Comparison of ENCODE assay signal across 8 cellular contexts in genomic region chr17:82096709-82097186, GRCh38. TPM values are rescaled to one million over a fixed set of nuclear protein-coding genes. Genes with fewer than 3 reads are reported as not detected.
DNase-seq lines count a peak whose midpoint lies in the region; ATAC-seq and TF ChIP-seq lines count a peak whose summit lies in the region.

No MANE protein-coding gene starts in this region.

- H3K9me3 Mint-ChIP-seq in MCF 10A (ENCODE audit: unreplicated experiment) (no peaks in the 10 kb centered on the region), memory B cell (no peaks in the 10 kb centered on the region)

- no peak for TF ChIP-seq POLR2A in heart left ventricle (IDR thresholded peaks at IDR 0.05)

- H3K36me3 ChIP-seq in heart left ventricle, result peaks cover 0 to 44% (median 30%) of the 10 kb centered on the region in 9 donors
- no peaks in the 10 kb centered on the region for H3K36me3 ChIP-seq in urinary bladder (ENCODE audit: insufficient read depth)

- TF ChIP-seq CTCF in heart left ventricle (IDR thresholded peaks at IDR 0.05) (no peak), MCF 10A (IDR thresholded peaks at IDR 0.05; ENCODE audit: unreplicated experiment) (no peak)

- POLR2A ChIA-PET in MCF 10A (lab: Yijun Ruan, JAX), result interaction anchor here (0.6 to 3.2 kb wide), 10 partner anchors 10 to 201 kb away, joined by 3 to 39 read pairs (median 6); partner anchors contain the start of genes DCXR, DUS1L and RAC3

- H3K4me3 ChIP-seq in heart left ventricle, result peak overlapping the region in 11 of 12 donors; percentile 65 to 95 (median 82)
- H3K4me3 ChIP-seq in urinary bladder (ENCODE audit: low read depth, low read length), result peak overlapping the region; percentile 68

- H3K4me1 ChIP-seq in heart left ventricle (peaks cover 0 to 41% (median 23%) of the 10 kb centered on the region in 12 donors), urinary bladder (ENCODE audit: insufficient read depth) (no peaks in the 10 kb centered on the region)

- H3K27me3 Mint-ChIP-seq in MCF 10A (ENCODE audit: insufficient read depth, unreplicated experiment) (no peaks in the 10 kb centered on the region), memory B cell (no peaks in the 10 kb centered on the region)

- intact Hi-C loops in heart left ventricle (cut with DNase I) (loop anchor here in 1 of 10 donors (5.0 kb wide), 2 partner anchors 39 to 59 kb away; partner anchors contain the start of gene DCXR), Right ventricle myocardium inferior (cut with DNase I) (no loop called here), MCF 10A (cut with micrococcal nuclease) (loop anchor here (10.0 kb wide), 1 partner anchor 62 kb away; the partner anchor contains the start of genes DCXR and RAC3)

- DNase-seq in heart left ventricle (peak in 1 of 5 donors; percentile 51), Right ventricle myocardium inferior (ENCODE audit: missing footprints) (no peak), MCF 10A (ENCODE audit: unreplicated experiment) (no peak), memory B cell (ENCODE audit: low spot score in 2 of 2) (no peak), AML-193 (lab: John Stamatoyannopoulos, UW) (no peak), NCI-H1105 (lab: John Stamatoyannopoulos, UW) (no peak)

- H3K27ac ChIP-seq in heart left ventricle (peak overlapping the region in 5 of 12 donors; percentile 87 to 98 (median 93)), urinary bladder (ENCODE audit: low read depth) (no peak overlapping the region)

- H3K27me3 ChIP-seq in heart left ventricle, result no peaks in the 10 kb centered on the region

- ATAC-seq in heart left ventricle, result no peak
- no peak for ATAC-seq in Right ventricle myocardium inferior
- no peak for ATAC-seq in memory B cell (ENCODE audit: low read depth)
- no peak for ATAC-seq in HG03378 (IDR thresholded peaks at IDR 0.05; ENCODE audit: unreplicated experiment)

- CTCF ChIA-PET in MCF 10A (lab: Yijun Ruan, JAX), result interaction anchor here (0.7 to 1.3 kb wide), 5 partner anchors 31 to 61 kb away, joined by 3 to 4 read pairs (median 3); no protein-coding TSS in a partner anchor

- no peak overlapping the region for H3K27ac Mint-ChIP-seq in MCF 10A (ENCODE audit: low read depth, unreplicated experiment)
- no peak overlapping the region for H3K27ac Mint-ChIP-seq in memory B cell

- H3K9me3 ChIP-seq in heart left ventricle, result no peaks in the 10 kb centered on the region

- 67 to 81% (median 73%) methylated on average over 5 to 8 of the region's 8 CpGs for WGBS in heart left ventricle, 4 donors
- 51% methylated on average over 8 of the region's 8 CpGs for WGBS in urinary bladder

- H3K4me3 Mint-ChIP-seq in MCF 10A (ENCODE audit: unreplicated experiment) (peak overlapping the region; percentile 75), memory B cell (peak overlapping the region; percentile 62)

- H3K36me3 Mint-ChIP-seq in MCF 10A (ENCODE audit: insufficient read depth, unreplicated experiment), result peaks cover 58% of the 10 kb centered on the region
- H3K36me3 Mint-ChIP-seq in memory B cell, result peaks cover 4% of the 10 kb centered on the region

- H3K4me1 Mint-ChIP-seq in MCF 10A (ENCODE audit: insufficient read depth, unreplicated experiment), result no peaks in the 10 kb centered on the region
- H3K4me1 Mint-ChIP-seq in memory B cell, result peaks cover 6% of the 10 kb centered on the region

- no TSS peak for BruUV-seq in MCF 10A (replicated peaks; lab: Mats Ljungman, UMichigan)

RNA-seq across cellular contexts. Expression of gene FASN, which starts 1.3 kb away (rescaled TPM):
- total RNA-seq in heart left ventricle, result 100 to 1,000 TPM in 1 of 9 donors, 10 to 100 TPM in 7, 1 to 10 TPM in 1; 6.9 to 103 (median 18.9) TPM
- polyA plus RNA-seq in heart left ventricle, result 10 to 100 TPM; 17.5 to 47.5 TPM
- total RNA-seq in Right ventricle myocardium inferior, result 46.6 TPM
- 114 and 120 TPM in 2 replicates for total RNA-seq in MCF 10A (2022)
- total RNA-seq in urinary bladder, result 24.1 TPM
- 116 TPM for polyA plus RNA-seq in urinary bladder

RNA-seq across cellular contexts. Expression of gene DUS1L, which starts 31.1 kb away (rescaled TPM):
- total RNA-seq in heart left ventricle (10 to 100 TPM; 41.5 to 84.7 (median 59.4) TPM), Right ventricle myocardium inferior (59.3 TPM), MCF 10A (2022) (116 and 123 TPM in 2 replicates), urinary bladder (24.5 TPM)
- polyA plus RNA-seq in heart left ventricle (100 to 1,000 TPM in 1 of 2 donors, 10 to 100 TPM in 1; 79.7 to 113 TPM), urinary bladder (67.5 TPM)

RNA-seq across cellular contexts. Expression of gene GPS1, which starts 45.0 kb away (rescaled TPM):
- total RNA-seq in heart left ventricle (100 to 1,000 TPM in 2 of 9 donors, 10 to 100 TPM in 7; 76.7 to 151 (median 81.8) TPM), Right ventricle myocardium inferior (80.9 TPM), MCF 10A (2022) (96.6 and 100 TPM in 2 replicates), urinary bladder (37.3 TPM)
- polyA plus RNA-seq in heart left ventricle (10 to 100 TPM; 95.0 to 97.7 TPM), urinary bladder (95.4 TPM)

RNA-seq across cellular contexts. Expression of gene RFNG, which starts 45.1 kb away (rescaled TPM):
- total RNA-seq in heart left ventricle, result 10 to 100 TPM; 16.4 to 30.6 (median 20.4) TPM
- polyA plus RNA-seq in heart left ventricle, result 10 to 100 TPM; 24.0 to 25.8 TPM
- 19.3 TPM for total RNA-seq in Right ventricle myocardium inferior
- 37.9 and 38.0 TPM in 2 replicates for total RNA-seq in MCF 10A (2022)
- 16.5 TPM for total RNA-seq in urinary bladder
- polyA plus RNA-seq in urinary bladder, result 47.0 TPM

RNA-seq across cellular contexts. Expression of gene DCXR, which starts 59.3 kb away (rescaled TPM):
- 100 to 1,000 TPM; 139 to 312 (median 185) TPM for total RNA-seq in heart left ventricle
- 100 to 1,000 TPM; 243 to 246 TPM for polyA plus RNA-seq in heart left ventricle
- total RNA-seq in Right ventricle myocardium inferior, result 175 TPM
- 77.9 and 111 TPM in 2 replicates for total RNA-seq in MCF 10A (2022)
- 17.2 TPM for total RNA-seq in urinary bladder
- 129 TPM for polyA plus RNA-seq in urinary bladder
